8 cellular contexts compared by ENCODE assay signal in the genomic region with DNA sequence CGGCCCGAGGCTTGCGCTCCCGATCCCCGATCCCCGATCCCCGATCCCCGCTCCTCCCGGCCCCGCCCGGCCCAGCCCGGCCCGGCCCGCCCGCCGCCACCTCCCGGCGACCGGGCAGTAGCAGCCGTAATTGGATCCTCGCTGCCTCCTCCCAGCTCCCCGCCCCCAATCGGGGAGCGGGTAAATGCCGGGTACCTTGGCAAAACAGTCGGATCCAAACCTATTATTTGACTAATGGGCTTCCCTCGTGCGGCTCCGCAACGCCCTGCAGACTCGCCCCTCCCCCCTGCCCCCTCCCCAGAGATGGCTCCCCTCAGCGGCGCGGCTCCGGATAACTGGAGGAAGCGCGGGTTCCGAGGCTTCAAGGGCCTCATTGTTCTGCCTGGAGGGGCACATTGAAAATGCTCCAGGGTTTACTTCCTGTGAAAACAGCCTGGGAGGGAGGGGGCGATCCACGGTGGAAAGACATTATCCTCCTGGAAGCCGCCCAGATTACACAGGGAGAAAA.
A peak's percentile ranks its signal among the peaks of the same experiment; 100 is the strongest.
DNase-seq lines count a peak whose midpoint lies in the region; ATAC-seq, FAIRE-seq and TF ChIP-seq lines count a peak whose summit lies in the region.

No MANE protein-coding gene starts in this region.

- H3K9me3 ChIP-seq in endothelial cell of umbilical vein (replicated peaks; ENCODE audit: control insufficient read depth, insufficient read depth, low read length): no peaks in the 10 kb centered on the region

- no peak for TF ChIP-seq POLR2A in endothelial cell of umbilical vein (IDR thresholded peaks at IDR 0.05; ENCODE audit: low read depth, low read length)

- no peaks in the 10 kb centered on the region for H3K79me2 ChIP-seq in endothelial cell of umbilical vein (ENCODE audit: control insufficient read depth, insufficient read depth, low read length)

- peaks cover 32% of the 10 kb centered on the region for H3K4me1 ChIP-seq in endothelial cell of umbilical vein (ENCODE audit: control insufficient read depth, extremely low read depth, insufficient read depth, low read length)

- H3K4me2 ChIP-seq in endothelial cell of umbilical vein (ENCODE audit: insufficient read depth, low read length): peak overlapping the region; percentile 77

- intact Hi-C loops in endothelial cell of umbilical vein (cut with micrococcal nuclease): loop anchor here (1.0 to 5.0 kb wide), 13 partner anchors 14 to 942 kb away; a partner anchor contains a TSS

- H3K9me3 Mint-ChIP-seq in activated CD4-positive, alpha-beta memory T cell treated with anti-CD3 and anti-CD28 coated beads, Interleukin-2, amount 10 ng/mL, durations not matched to agents 7 days and 5 days: no peaks in the 10 kb centered on the region
- no peaks in the 10 kb centered on the region for H3K9me3 Mint-ChIP-seq in stimulated activated naive B cell treated with anti-CD40 and anti-IgM and Interleukin-4, amounts not matched to agents 10 μg/mL and 1 μg/mL and 100 μg/mL, for 72 hours

- DNase-seq in AG08396 (ENCODE audit: low spot score) (peak; percentile 39), NCI-H2227 treated with DMSO at 0.1 percent for 48 hours (lab: John Stamatoyannopoulos, UW) (peak; percentile 92), endothelial cell of umbilical vein (ENCODE audit: low read depth, low spot score) (peak; percentile 94), midbrain (lab: John Stamatoyannopoulos, UW) (peak; percentile 83)
- no peak for DNase-seq in activated CD4-positive, alpha-beta memory T cell treated with anti-CD3 and anti-CD28 coated beads, Interleukin-2, amount 10 ng/mL, durations not matched to agents 7 days and 5 days
- DNase-seq in stimulated activated naive B cell treated with anti-CD40 and anti-IgM and Interleukin-4, amounts not matched to agents 10 μg/mL and 1 μg/mL and 100 μg/mL, for 72 hours: peak; percentile 13

- peak overlapping the region; percentile 91 for H3K27ac Mint-ChIP-seq in activated CD4-positive, alpha-beta memory T cell treated with anti-CD3 and anti-CD28 coated beads, Interleukin-2, amount 10 ng/mL, durations not matched to agents 7 days and 5 days
- peak overlapping the region; percentile 95 for H3K27ac Mint-ChIP-seq in stimulated activated naive B cell treated with anti-CD40 and anti-IgM and Interleukin-4, amounts not matched to agents 10 μg/mL and 1 μg/mL and 100 μg/mL, for 72 hours

- POLR2A ChIA-PET in activated CD4-positive, alpha-beta memory T cell treated with anti-CD3 and anti-CD28 coated beads, Interleukin-2, amount 10 ng/mL, durations not matched to agents 7 days and 5 days (lab: Charles Lee): interaction anchor here (1.3 to 2.1 kb wide), 3 partner anchors 10 to 94 kb away, joined by 4 to 10 read pairs (median 8); a partner anchor contains a TSS
- POLR2A ChIA-PET in endothelial cell of umbilical vein (lab: Charles Lee): interaction anchor here (0.9 to 1.8 kb wide), 3 partner anchors 11 to 181 kb away, joined by 3 to 9 read pairs (median 3); no protein-coding TSS in a partner anchor

- dilution Hi-C loops in endothelial cell of umbilical vein (cut with MboI; ENCODE audit: extremely low pct_ligation_motif_present, low sequenced_read_pairs): no loop called here

- peak overlapping the region; percentile 91 for H3K9ac ChIP-seq in endothelial cell of umbilical vein (replicated peaks; ENCODE audit: extremely low read depth, insufficient read depth, low read length)

- TF ChIP-seq CTCF in endothelial cell of umbilical vein (IDR thresholded peaks at IDR 0.05; ENCODE audit: extremely low read depth in 1 of 2, insufficient read depth in 1 of 2, low read depth in 1 of 2, low read length in 2 of 2): no peak

- H3K4me3 ChIP-seq in endothelial cell of umbilical vein (replicated peaks in 1 of 3; ENCODE audit: insufficient read depth in 1 of 3, low read depth in 1 of 3, low read length in 3 of 3): peak overlapping the region in 1 of 3 experiments; percentile 27

- peaks cover 14% of the 10 kb centered on the region for H3K27me3 Mint-ChIP-seq in activated CD4-positive, alpha-beta memory T cell treated with anti-CD3 and anti-CD28 coated beads, Interleukin-2, amount 10 ng/mL, durations not matched to agents 7 days and 5 days
- peaks cover 46 to 49% of the 10 kb centered on the region in 2 donors for H3K27me3 Mint-ChIP-seq in stimulated activated naive B cell treated with anti-CD40 and anti-IgM and Interleukin-4, amounts not matched to agents 10 μg/mL and 1 μg/mL and 100 μg/mL, for 72 hours

- peaks cover 21% of the 10 kb centered on the region for H3K4me1 Mint-ChIP-seq in activated CD4-positive, alpha-beta memory T cell treated with anti-CD3 and anti-CD28 coated beads, Interleukin-2, amount 10 ng/mL, durations not matched to agents 7 days and 5 days
- H3K4me1 Mint-ChIP-seq in stimulated activated naive B cell treated with anti-CD40 and anti-IgM and Interleukin-4, amounts not matched to agents 10 μg/mL and 1 μg/mL and 100 μg/mL, for 72 hours: peaks cover 35% of the 10 kb centered on the region in 2 donors

- H2AFZ ChIP-seq in endothelial cell of umbilical vein (ENCODE audit: low read depth, low read length): no peak overlapping the region

- H3K27me3 ChIP-seq in endothelial cell of umbilical vein (ENCODE audit: control insufficient read depth in 2 of 2, insufficient read depth in 2 of 2, low read length in 2 of 2): no peaks in the 10 kb centered on the region

- peak overlapping the region; percentile 98 for H3K27ac ChIP-seq in endothelial cell of umbilical vein (ENCODE audit: insufficient read depth, low read depth, low read length)

- no peaks in the 10 kb centered on the region for H3K36me3 Mint-ChIP-seq in activated CD4-positive, alpha-beta memory T cell treated with anti-CD3 and anti-CD28 coated beads, Interleukin-2, amount 10 ng/mL, durations not matched to agents 7 days and 5 days (ENCODE audit: low read depth)
- no peaks in the 10 kb centered on the region for H3K36me3 Mint-ChIP-seq in stimulated activated naive B cell treated with anti-CD40 and anti-IgM and Interleukin-4, amounts not matched to agents 10 μg/mL and 1 μg/mL and 100 μg/mL, for 72 hours

- peak overlapping the region; percentile 88 for H3K4me3 Mint-ChIP-seq in activated CD4-positive, alpha-beta memory T cell treated with anti-CD3 and anti-CD28 coated beads, Interleukin-2, amount 10 ng/mL, durations not matched to agents 7 days and 5 days
- peak overlapping the region; percentile 86 to 94 for H3K4me3 Mint-ChIP-seq in stimulated activated naive B cell treated with anti-CD40 and anti-IgM and Interleukin-4, amounts not matched to agents 10 μg/mL and 1 μg/mL and 100 μg/mL, for 72 hours

- no TSS peak for BruUV-seq in endothelial cell of umbilical vein (replicated peaks; lab: Mats Ljungman, UMichigan)

- H4K20me1 ChIP-seq in endothelial cell of umbilical vein (replicated peaks; ENCODE audit: control insufficient read depth, extremely low read depth, insufficient read depth, low read length): no peaks in the 10 kb centered on the region

- H3K9me1 ChIP-seq in endothelial cell of umbilical vein (replicated peaks; ENCODE audit: control insufficient read depth, extremely low read depth, insufficient read depth, low read length): no peaks in the 10 kb centered on the region

- FAIRE-seq in endothelial cell of umbilical vein (lab: Jason Lieb, UNC): peak; percentile 100

- no peaks in the 10 kb centered on the region for H3K36me3 ChIP-seq in endothelial cell of umbilical vein (ENCODE audit: control insufficient read depth in 2 of 2, extremely low read depth in 1 of 2, insufficient read depth in 2 of 2, low read length in 2 of 2)

- ATAC-seq in GM19023 (IDR thresholded peaks at IDR 0.05; ENCODE audit: unreplicated experiment) (peak; percentile 44), HG03196 (IDR thresholded peaks at IDR 0.05; ENCODE audit: unreplicated experiment) (peak; percentile 9)
- ATAC-seq in stimulated activated naive B cell treated with anti-CD40 and anti-IgM and Interleukin-4, amounts not matched to agents 10 μg/mL and 1 μg/mL and 100 μg/mL, for 72 hours (replicated peaks): peak; percentile 45 to 48

- CTCF ChIA-PET in activated CD4-positive, alpha-beta memory T cell treated with anti-CD3 and anti-CD28 coated beads, Interleukin-2, amount 10 ng/mL, durations not matched to agents 7 days and 5 days (lab: Charles Lee): interaction anchor here (0.6 to 1.4 kb wide), 11 partner anchors 9 to 221 kb away, joined by 3 to 7 read pairs (median 3); no protein-coding TSS in a partner anchor
- CTCF ChIA-PET in endothelial cell of umbilical vein (lab: Charles Lee): interaction anchor here (0.7 to 3.0 kb wide), 21 partner anchors 10 to 1127 kb away, joined by 3 to 36 read pairs (median 4); no protein-coding TSS in a partner anchor

TF ChIP-seq in endothelial cell of umbilical vein, 7 proteins besides CTCF, POLR2A, EP300 and RAD21:
- no peak for TF ChIP-seq JUN (IDR thresholded peaks at IDR 0.05; ENCODE audit: borderline replicate concordance, insufficient read depth, insufficient read length, low read depth)
- peak; percentile 71 for TF ChIP-seq POLR2AphosphoS5 (IDR thresholded peaks at IDR 0.05; ENCODE audit: insufficient read depth, low read depth, low read length)
- TF ChIP-seq, protein P1, sequence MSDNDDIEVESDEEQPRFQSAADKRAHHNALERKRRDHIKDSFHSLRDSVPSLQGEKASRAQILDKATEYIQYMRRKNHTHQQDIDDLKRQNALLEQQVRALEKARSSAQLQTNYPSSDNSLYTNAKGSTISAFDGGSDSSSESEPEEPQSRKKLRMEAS (IDR thresholded peaks at IDR 0.05; ENCODE audit: insufficient read depth, insufficient read length): no peak
TF ChIP-seq in endothelial cell of umbilical vein: peak in this region for 1.
